ENCODE assay signal across 1 cellular context in genomic region chr13:50787316-50788195, GRCh38.
TF ChIP-seq lines count a peak whose summit lies in the region.

No MANE protein-coding gene starts in this region.

TF ChIP-seq in H1, 55 proteins besides CTCF, POLR2A, EP300 and RAD21:
- TF ChIP-seq FOSL1 (IDR thresholded peaks at IDR 0.05; ENCODE audit: insufficient read depth, low read depth, low read length) (no peak), SIRT6 (IDR thresholded peaks at IDR 0.05; ENCODE audit: low read length) (no peak), YY1 (IDR thresholded peaks at IDR 0.05; ENCODE audit: low read depth, low read length) (no peak), SUZ12 (IDR thresholded peaks at IDR 0.05; ENCODE audit: low read length) (no peak)
